Comparison of ENCODE assay signal across 24 cellular contexts in genomic region chr10:115992554-115992953, GRCh38.
"Had no signal": no experiment of that assay in that cellular context is flagged by ENCODE, and none has a peak within 500 bp of the region (broad histone marks: within the 10 kb centered on the region; RNA-seq: fewer than 3 reads in every experiment).

No MANE protein-coding gene starts in this region.

- H3K27ac Mint-ChIP-seq: immature natural killer cell; mesothelial cell of epicardium; naive B cell; natural killer cell; nephron progenitor cell; neural progenitor cell; stimulated activated memory B cell treated with anti-CD40 and anti-IgM and Interleukin-4, amounts not matched to agents 10 μg/mL and 1 μg/mL and 100 μg/mL, for 72 hours; stimulated activated naive CD8-positive, alpha-beta T cell treated with anti-CD3 and anti-CD28 coated beads, Interleukin-15, amount 100 ng/mL, for 72 hours; type B pancreatic cell had no signal

- H3K27me3 Mint-ChIP-seq: naive B cell; stimulated activated memory B cell treated with anti-CD40 and anti-IgM and Interleukin-4, amounts not matched to agents 10 μg/mL and 1 μg/mL and 100 μg/mL, for 72 hours had no signal

- ATAC-seq: left colon; natural killer cell; psoas muscle; right lobe of liver; stimulated activated memory B cell treated with anti-CD40 and anti-IgM and Interleukin-4, amounts not matched to agents 10 μg/mL and 1 μg/mL and 100 μg/mL, for 72 hours; stimulated activated naive CD8-positive, alpha-beta T cell treated with anti-CD3 and anti-CD28 coated beads, Interleukin-15, amount 100 ng/mL, for 72 hours had no signal

- DNase-seq: hypothalamus; immature natural killer cell; kidney; left colon; left ventricle myocardium inferior; mesendoderm; naive B cell; natural killer cell; nephron progenitor cell; occipital lobe; psoas muscle; right lobe of liver; stimulated activated CD4-positive, alpha-beta T cell treated with anti-CD3 and anti-CD28 coated beads, Interleukin-1b, Interleukin-23, amount 100 ng/mL, for 48 hours; stimulated activated CD4-positive, alpha-beta T cell treated with anti-CD3 and anti-CD28 coated beads, Interleukin-2, amount 100 ng/mL, for 48 hours; stimulated activated CD4-positive, alpha-beta T cell treated with anti-CD3 and anti-CD28 coated beads, Interleukin-4, amount 100 ng/mL, for 4 hours; stimulated activated CD8-positive, alpha-beta memory T cell treated with anti-CD3 and anti-CD28 coated beads, Interleukin-4, amount 100 ng/mL, for 48 hours; stimulated activated naive CD4-positive, alpha-beta T cell treated with Interleukin-2 at 50 U/mL for 16 hours; stimulated activated naive CD8-positive, alpha-beta T cell treated with anti-CD3 and anti-CD28 coated beads, Interleukin-15, amount 100 ng/mL, for 72 hours; substantia nigra; uterus had no signal

- H3K36me3 Mint-ChIP-seq: immature natural killer cell; mesothelial cell of epicardium; naive B cell; natural killer cell; neural progenitor cell; stimulated activated memory B cell treated with anti-CD40 and anti-IgM and Interleukin-4, amounts not matched to agents 10 μg/mL and 1 μg/mL and 100 μg/mL, for 72 hours; type B pancreatic cell had no signal

- H3K4me3 Mint-ChIP-seq: immature natural killer cell; mesothelial cell of epicardium; naive B cell; natural killer cell; nephron progenitor cell; neural progenitor cell; stimulated activated memory B cell treated with anti-CD40 and anti-IgM and Interleukin-4, amounts not matched to agents 10 μg/mL and 1 μg/mL and 100 μg/mL, for 72 hours; stimulated activated naive CD8-positive, alpha-beta T cell treated with anti-CD3 and anti-CD28 coated beads, Interleukin-15, amount 100 ng/mL, for 72 hours; type B pancreatic cell had no signal

- H3K4me1 Mint-ChIP-seq: immature natural killer cell; mesothelial cell of epicardium; naive B cell; natural killer cell; stimulated activated memory B cell treated with anti-CD40 and anti-IgM and Interleukin-4, amounts not matched to agents 10 μg/mL and 1 μg/mL and 100 μg/mL, for 72 hours; stimulated activated naive CD8-positive, alpha-beta T cell treated with anti-CD3 and anti-CD28 coated beads, Interleukin-15, amount 100 ng/mL, for 72 hours had no signal
